Comparison of ENCODE assay signal across 14 cellular contexts in genomic region chr2:163731735-163732134, GRCh38. TPM values are rescaled to one million over a fixed set of nuclear protein-coding genes. Genes with fewer than 3 reads are reported as not detected.
DNase-seq lines count a peak whose midpoint lies in the region; ATAC-seq and TF ChIP-seq lines count a peak whose summit lies in the region.
"Had no signal": no experiment of that assay in that cellular context is flagged by ENCODE, and none has a peak within 500 bp of the region (broad histone marks: within the 10 kb centered on the region; RNA-seq: fewer than 3 reads in every experiment).

No MANE protein-coding gene starts in this region.

- no peak for DNase-seq in Calu3
- DNase-seq in ascending aorta (ENCODE audit: low spot score in 2 of 2) = no peak
- DNase-seq in DMS79 treated with DMSO at 0.1 percent for 48 hours (lab: John Stamatoyannopoulos, UW) = no peak
- DNase-seq in CD8-positive, alpha-beta T cell = no peak
- DNase-seq in activated naive CD4-positive, alpha-beta T cell treated with anti-CD3 and anti-CD28 coated beads, Interleukin-2, amount 10 ng/mL, durations not matched to agents 7 days and 5 days = no peak
- DNase-seq: activated CD8-positive, alpha-beta memory T cell treated with anti-CD3 and anti-CD28 coated beads, Interleukin-2, amount 50 U/mL, for 4 hours; endodermal cell; NCI-H1694; NCI-H774; SIG-M5 had no signal

- peaks cover 38% of the 10 kb centered on the region for H3K36me3 Mint-ChIP-seq in Calu3 (ENCODE audit: insufficient read depth, unreplicated experiment)
- no peaks in the 10 kb centered on the region for H3K36me3 Mint-ChIP-seq in CD8-positive, alpha-beta T cell
- no peaks in the 10 kb centered on the region for H3K36me3 Mint-ChIP-seq in activated naive CD4-positive, alpha-beta T cell treated with anti-CD3 and anti-CD28 coated beads, Interleukin-2, amount 10 ng/mL, durations not matched to agents 7 days and 5 days
- H3K36me3 Mint-ChIP-seq: WTC11 had no signal

- peak overlapping the region; percentile 82 for H3K4me2 ChIP-seq in skeletal muscle satellite cell (ENCODE audit: low read length)

- POLR2A ChIA-PET in CD8-positive, alpha-beta T cell (lab: Charles Lee) = no interaction called here

- TF ChIP-seq CTCF in Calu3 (IDR thresholded peaks at IDR 0.05; ENCODE audit: unreplicated experiment) = no peak
- TF ChIP-seq CTCF in ascending aorta (IDR thresholded peaks at IDR 0.05) = no peak
- no peak for TF ChIP-seq CTCF in CD8-positive, alpha-beta T cell (IDR thresholded peaks at IDR 0.05)

- no peaks in the 10 kb centered on the region for H3K36me3 ChIP-seq in ascending aorta
- no peaks in the 10 kb centered on the region for H3K36me3 ChIP-seq in iPS-18a (ENCODE audit: control insufficient read depth, low read depth, low read length)
- no peaks in the 10 kb centered on the region for H3K36me3 ChIP-seq in skeletal muscle satellite cell (ENCODE audit: insufficient read depth, low read length)
- no peaks in the 10 kb centered on the region for H3K36me3 ChIP-seq in CD8-positive, alpha-beta T cell (ENCODE audit: insufficient read depth, low read length)

- BruUV-seq in Calu3 (replicated peaks; lab: Mats Ljungman, UMichigan) = no TSS peak

- peak overlapping the region; percentile 94 for H3K27ac Mint-ChIP-seq in Calu3 (ENCODE audit: unreplicated experiment)
- no peak overlapping the region for H3K27ac Mint-ChIP-seq in CD8-positive, alpha-beta T cell
- no peak overlapping the region for H3K27ac Mint-ChIP-seq in activated naive CD4-positive, alpha-beta T cell treated with anti-CD3 and anti-CD28 coated beads, Interleukin-2, amount 10 ng/mL, durations not matched to agents 7 days and 5 days
- H3K27ac Mint-ChIP-seq: endodermal cell, WTC11 had no signal

- H3K4me1 Mint-ChIP-seq in Calu3 (ENCODE audit: low read depth, unreplicated experiment) = peaks cover 16% of the 10 kb centered on the region
- H3K4me1 Mint-ChIP-seq in CD8-positive, alpha-beta T cell (ENCODE audit: low read depth) = no peaks in the 10 kb centered on the region
- H3K4me1 Mint-ChIP-seq in activated naive CD4-positive, alpha-beta T cell treated with anti-CD3 and anti-CD28 coated beads, Interleukin-2, amount 10 ng/mL, durations not matched to agents 7 days and 5 days = no peaks in the 10 kb centered on the region

- H3K27me3 Mint-ChIP-seq in Calu3 (ENCODE audit: unreplicated experiment) = no peaks in the 10 kb centered on the region
- H3K27me3 Mint-ChIP-seq in CD8-positive, alpha-beta T cell (ENCODE audit: low read depth) = peaks cover 22% of the 10 kb centered on the region
- peaks cover 25% of the 10 kb centered on the region for H3K27me3 Mint-ChIP-seq in activated naive CD4-positive, alpha-beta T cell treated with anti-CD3 and anti-CD28 coated beads, Interleukin-2, amount 10 ng/mL, durations not matched to agents 7 days and 5 days

- H3K27ac ChIP-seq in ascending aorta = peak overlapping the region; percentile 80 to 99
- H3K27ac ChIP-seq in iPS-18a (ENCODE audit: low read length) = no peak overlapping the region
- H3K27ac ChIP-seq in CD8-positive, alpha-beta T cell (ENCODE audit: low read depth, low read length) = no peak overlapping the region

- no peaks in the 10 kb centered on the region for H3K27me3 ChIP-seq in ascending aorta
- no peaks in the 10 kb centered on the region for H3K27me3 ChIP-seq in iPS-18a (ENCODE audit: control insufficient read depth, insufficient read depth, low read length)
- H3K27me3 ChIP-seq in skeletal muscle satellite cell (ENCODE audit: control insufficient read depth, insufficient read depth, low read length) = no peaks in the 10 kb centered on the region
- no peaks in the 10 kb centered on the region for H3K27me3 ChIP-seq in CD8-positive, alpha-beta T cell (ENCODE audit: insufficient read depth, low read length)

- CTCF ChIA-PET in Calu3 (lab: Charles Lee) = no interaction called here
- CTCF ChIA-PET in CD8-positive, alpha-beta T cell (lab: Charles Lee) = interaction anchor here (0.7 kb wide), 1 partner anchor 1150 kb away, joined by 3 read pairs; no protein-coding TSS in a partner anchor
- CTCF ChIA-PET in activated naive CD4-positive, alpha-beta T cell treated with anti-CD3 and anti-CD28 coated beads, Interleukin-2, amount 10 ng/mL, durations not matched to agents 7 days and 5 days (lab: Charles Lee) = no interaction called here

- H3K9me3 Mint-ChIP-seq in Calu3 (ENCODE audit: low read depth, unreplicated experiment) = no peaks in the 10 kb centered on the region
- H3K9me3 Mint-ChIP-seq in CD8-positive, alpha-beta T cell = peaks cover 3% of the 10 kb centered on the region
- no peaks in the 10 kb centered on the region for H3K9me3 Mint-ChIP-seq in activated naive CD4-positive, alpha-beta T cell treated with anti-CD3 and anti-CD28 coated beads, Interleukin-2, amount 10 ng/mL, durations not matched to agents 7 days and 5 days
- H3K9me3 Mint-ChIP-seq: endodermal cell, WTC11 had no signal

- peak overlapping the region; percentile 87 for H3K4me3 Mint-ChIP-seq in Calu3 (ENCODE audit: low read depth, unreplicated experiment)
- no peak overlapping the region for H3K4me3 Mint-ChIP-seq in CD8-positive, alpha-beta T cell
- H3K4me3 Mint-ChIP-seq in activated naive CD4-positive, alpha-beta T cell treated with anti-CD3 and anti-CD28 coated beads, Interleukin-2, amount 10 ng/mL, durations not matched to agents 7 days and 5 days = no peak overlapping the region
- H3K4me3 Mint-ChIP-seq: endodermal cell, WTC11 had no signal

- H3K9ac ChIP-seq in iPS-18a (ENCODE audit: low read length) (no peak overlapping the region), skeletal muscle satellite cell (ENCODE audit: low read depth, low read length) (peak overlapping the region; percentile 22)

- intact Hi-C loops in Calu3 (cut with micrococcal nuclease; ENCODE audit: unreplicated experiment) = loop anchor here (5.0 to 10.0 kb wide), 5 partner anchors 61 to 537 kb away; no protein-coding TSS in a partner anchor
- intact Hi-C loops in ascending aorta (cut with DNase I) = loop anchor here (10.0 kb wide), 2 partner anchors 257 to 393 kb away; no protein-coding TSS in a partner anchor
- intact Hi-C loops in CD8-positive, alpha-beta T cell (cut with DNase I, micrococcal nuclease) = no loop called here

- H3K4me1 ChIP-seq in ascending aorta = peaks cover 0 to 2% of the 10 kb centered on the region in 2 donors
- peaks cover 23% of the 10 kb centered on the region for H3K4me1 ChIP-seq in iPS-18a (ENCODE audit: control insufficient read depth, low read depth, low read length)
- H3K4me1 ChIP-seq in skeletal muscle satellite cell (ENCODE audit: control insufficient read depth, insufficient read depth, low read length) = peaks cover 22% of the 10 kb centered on the region
- no peaks in the 10 kb centered on the region for H3K4me1 ChIP-seq in CD8-positive, alpha-beta T cell (ENCODE audit: insufficient read depth, low read length)

- H3K9me3 ChIP-seq in ascending aorta = no peaks in the 10 kb centered on the region
- no peaks in the 10 kb centered on the region for H3K9me3 ChIP-seq in iPS-18a (ENCODE audit: control insufficient read depth, low read depth, low read length)
- H3K9me3 ChIP-seq in skeletal muscle satellite cell (replicated peaks; ENCODE audit: low read length) = no peaks in the 10 kb centered on the region
- no peaks in the 10 kb centered on the region for H3K9me3 ChIP-seq in CD8-positive, alpha-beta T cell (ENCODE audit: low read length)

- ATAC-seq in CD8-positive, alpha-beta T cell = no peak
- ATAC-seq in HG02759 (IDR thresholded peaks at IDR 0.05; ENCODE audit: unreplicated experiment) = no peak
- ATAC-seq: WTC11 had no signal

- H3K4me3 ChIP-seq in ascending aorta (peak overlapping the region; percentile 77 to 96), iPS-18a (ENCODE audit: low read length) (peak overlapping the region; percentile 3), skeletal muscle satellite cell (ENCODE audit: low read length) (peak overlapping the region; percentile 92)
- no peak overlapping the region for H3K4me3 ChIP-seq in CD8-positive, alpha-beta T cell (ENCODE audit: low read depth, low read length)

RNA-seq across cellular contexts. Expression of gene FIGN, which starts 4.1 kb away (rescaled TPM):
- 8.4 and 9.1 TPM in 2 replicates for total RNA-seq in Calu3 (2022)
- total RNA-seq in ascending aorta = 4.3 TPM
- 1.3 and 1.5 TPM in 2 replicates for total RNA-seq in skeletal muscle satellite cell (2012; rRNA removed)
- total RNA-seq in CD8-positive, alpha-beta T cell = not detected

Comparison
In these comparisons a context has a peak if more than half of its experiments do, and no peak if none do; other contexts are left out.
1. H3K27ac ChIP-seq: peak in ascending aorta (2 of 2); none in iPS-18a (single experiment) and CD8-positive, alpha-beta T cell (single experiment).
2. intact Hi-C loops: an anchor here in Calu3 (5.0 to 10.0 kb wide) and ascending aorta (10.0 kb wide); none called in CD8-positive, alpha-beta T cell.